ENCODE assay signal across 1 cellular context in the genomic region with DNA sequence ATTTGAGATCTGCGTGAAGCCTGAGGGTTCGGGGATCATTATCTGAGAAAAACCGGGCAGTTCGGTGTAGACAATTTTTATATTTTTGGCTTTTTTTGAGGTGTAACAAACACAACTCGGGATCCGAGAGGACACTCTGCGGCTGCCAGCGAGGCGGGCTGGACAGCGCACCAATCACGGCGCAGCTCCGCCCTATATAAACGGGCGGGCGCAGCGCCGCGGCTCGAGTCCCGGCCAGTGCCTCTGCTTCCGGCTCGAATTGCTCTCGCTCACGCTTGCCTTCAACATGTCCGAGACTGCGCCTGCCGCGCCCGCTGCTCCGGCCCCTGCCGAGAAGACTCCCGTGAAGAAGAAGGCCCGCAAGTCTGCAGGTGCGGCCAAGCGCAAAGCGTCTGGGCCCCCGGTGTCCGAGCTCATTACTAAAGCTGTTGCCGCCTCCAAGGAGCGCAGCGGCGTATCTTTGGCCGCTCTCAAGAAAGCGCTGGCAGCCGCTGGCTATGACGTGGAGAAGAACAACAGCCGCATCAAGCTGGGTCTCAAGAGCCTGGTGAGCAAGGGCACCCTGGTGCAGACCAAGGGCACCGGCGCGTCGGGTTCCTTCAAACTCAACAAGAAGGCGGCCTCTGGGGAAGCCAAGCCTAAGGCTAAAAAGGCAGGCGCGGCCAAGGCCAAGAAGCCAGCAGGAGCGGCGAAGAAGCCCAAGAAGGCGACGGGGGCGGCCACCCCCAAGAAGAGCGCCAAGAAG.
TF ChIP-seq lines count a peak whose summit lies in the region.

No MANE protein-coding gene starts in this region.

TF ChIP-seq in K562, 482 proteins besides CTCF, POLR2A, EP300 and RAD21 (continued from another document and continues in another):
- TF ChIP-seq ZNF766 (CRISPR knock-in tag; conservative IDR thresholded peaks at IDR 0.05) (no peak; the same call in 1 of the 2 replicates), CEBPB (tag; IDR thresholded peaks at IDR 0.05) (no peak), KLF1 (tag; IDR thresholded peaks at IDR 0.05) (peak; percentile 71), SPI1 (IDR thresholded peaks at IDR 0.05; ENCODE audit: borderline replicate concordance, low read depth, low read length) (no peak), RCOR1 (IDR thresholded peaks at IDR 0.05; ENCODE audit: borderline replicate concordance in 1 of 2, low read depth in 2 of 2, low read length in 2 of 2) (peak in 1 of 2 experiments; percentile 24; a peak in 1 of 4 replicates), ZNF347 (CRISPR knock-in tag; IDR thresholded peaks at IDR 0.05; ENCODE audit: low read depth) (no peak), ZNF79 (CRISPR knock-in tag; IDR thresholded peaks at IDR 0.05; ENCODE audit: low read depth) (no peak), TCF7L2 (IDR thresholded peaks at IDR 0.05; ENCODE audit: low read depth, low read length) (no peak), RBFOX2 (IDR thresholded peaks at IDR 0.05; ENCODE audit: low read depth, low read length) (peak; percentile 99), ATF3 (IDR thresholded peaks at IDR 0.05) (no peak), ATF3 (CRISPR knock-in tag; conservative IDR thresholded peaks at IDR 0.05) (peak; percentile 95), NCOA6 (IDR thresholded peaks at IDR 0.05) (no peak), CREM (IDR thresholded peaks at IDR 0.05; ENCODE audit: low read depth) (peak; percentile 75), ETV1 (tag; conservative IDR thresholded peaks at IDR 0.05; ENCODE audit: low read depth) (peak; percentile 84), ZNF217 (CRISPR knock-in tag; IDR thresholded peaks at IDR 0.05) (no peak), LARP7 (IDR thresholded peaks at IDR 0.05) (0 out of 2 replicates have a peak, but pooled peaks have one; percentile 62), ZBTB40 (IDR thresholded peaks at IDR 0.05) (no peak), ZBTB40 (CRISPR knock-in tag; IDR thresholded peaks at IDR 0.05) (peak; percentile 51; the same call in 1 of the 2 replicates), ELF4 (CRISPR knock-in tag; IDR thresholded peaks at IDR 0.05) (no peak), E2F3 (CRISPR knock-in tag; IDR thresholded peaks at IDR 0.05) (0 out of 2 replicates have a peak, but pooled peaks have one; percentile 63), POLR2B (IDR thresholded peaks at IDR 0.05; ENCODE audit: low read depth, partially characterized antibody) (peak; percentile 99), ZZZ3 (IDR thresholded peaks at IDR 0.05) (no peak), ZNF24 (IDR thresholded peaks at IDR 0.05) (peak; percentile 51; the same call in 1 of the 2 replicates), NCOA1 (IDR thresholded peaks at IDR 0.05; ENCODE audit: low read depth) (peak; percentile 8; the same call in 1 of the 2 replicates), PHB2 (IDR thresholded peaks at IDR 0.05; ENCODE audit: low read depth) (no peak), ZNF274 (IDR thresholded peaks at IDR 0.05; ENCODE audit: borderline replicate concordance, low read depth, low read length) (0 out of 2 replicates have a peak, but pooled peaks have one; percentile 17), BRD9 (IDR thresholded peaks at IDR 0.05; ENCODE audit: low read depth, partially characterized antibody) (no peak), NFIX (CRISPR knock-in tag; IDR thresholded peaks at IDR 0.05; ENCODE audit: low read depth) (no peak), NELFE (IDR thresholded peaks at IDR 0.05; ENCODE audit: insufficient read depth, insufficient read length) (peak; percentile 94), STAG1 (CRISPR knock-in tag; IDR thresholded peaks at IDR 0.05; ENCODE audit: borderline replicate concordance) (no peak), SOX6 (IDR thresholded peaks at IDR 0.05) (peak; percentile 68), CHD2 (IDR thresholded peaks at IDR 0.05; ENCODE audit: low read depth, low read length) (0 out of 2 replicates have a peak, but pooled peaks have one; percentile 59), NR0B1 (IDR thresholded peaks at IDR 0.05; ENCODE audit: partially characterized antibody) (no peak), MED1 (CRISPR knock-in tag; IDR thresholded peaks at IDR 0.05; ENCODE audit: borderline replicate concordance) (peak; percentile 94; the same call in 1 of the 2 replicates), ZC3H11A (IDR thresholded peaks at IDR 0.05; ENCODE audit: low read depth, low read length) (no peak), ZNF165 (CRISPR knock-in tag; IDR thresholded peaks at IDR 0.05; ENCODE audit: borderline replicate concordance) (no peak), CSDE1 (IDR thresholded peaks at IDR 0.05) (peak in 1 of 2 experiments; percentile 66; a peak in 1 of 4 replicates)
- TF ChIP-seq, protein P1, sequence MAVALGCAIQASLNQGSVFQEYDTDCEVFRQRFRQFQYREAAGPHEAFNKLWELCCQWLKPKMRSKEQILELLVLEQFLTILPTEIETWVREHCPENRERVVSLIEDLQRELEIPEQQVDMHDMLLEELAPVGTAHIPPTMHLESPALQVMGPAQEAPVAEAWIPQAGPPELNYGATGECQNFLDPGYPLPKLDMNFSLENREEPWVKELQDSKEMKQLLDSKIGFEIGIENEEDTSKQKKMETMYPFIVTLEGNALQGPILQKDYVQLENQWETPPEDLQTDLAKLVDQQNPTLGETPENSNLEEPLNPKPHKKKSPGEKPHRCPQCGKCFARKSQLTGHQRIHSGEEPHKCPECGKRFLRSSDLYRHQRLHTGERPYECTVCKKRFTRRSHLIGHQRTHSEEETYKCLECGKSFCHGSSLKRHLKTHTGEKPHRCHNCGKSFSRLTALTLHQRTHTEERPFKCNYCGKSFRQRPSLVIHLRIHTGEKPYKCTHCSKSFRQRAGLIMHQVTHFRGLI (CRISPR knock-in tag; IDR thresholded peaks at IDR 0.05): no peak
- TF ChIP-seq, protein P2, sequence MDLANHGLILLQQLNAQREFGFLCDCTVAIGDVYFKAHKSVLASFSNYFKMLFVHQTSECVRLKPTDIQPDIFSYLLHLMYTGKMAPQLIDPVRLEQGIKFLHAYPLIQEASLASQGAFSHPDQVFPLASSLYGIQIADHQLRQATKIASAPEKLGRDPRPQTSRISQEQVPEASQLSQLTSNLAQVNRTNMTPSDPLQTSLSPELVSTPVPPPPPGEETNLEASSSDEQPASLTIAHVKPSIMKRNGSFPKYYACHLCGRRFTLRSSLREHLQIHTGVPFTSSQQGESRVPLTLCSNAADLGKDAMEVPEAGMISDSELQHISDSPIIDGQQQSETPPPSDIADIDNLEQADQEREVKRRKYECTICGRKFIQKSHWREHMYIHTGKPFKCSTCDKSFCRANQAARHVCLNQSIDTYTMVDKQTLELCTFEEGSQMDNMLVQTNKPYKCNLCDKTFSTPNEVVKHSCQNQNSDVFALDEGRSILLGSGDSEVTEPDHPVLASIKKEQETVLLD (IDR thresholded peaks at IDR 0.05): 0 out of 2 replicates have a peak, but pooled peaks have one; percentile 32
- TF ChIP-seq, protein P3, sequence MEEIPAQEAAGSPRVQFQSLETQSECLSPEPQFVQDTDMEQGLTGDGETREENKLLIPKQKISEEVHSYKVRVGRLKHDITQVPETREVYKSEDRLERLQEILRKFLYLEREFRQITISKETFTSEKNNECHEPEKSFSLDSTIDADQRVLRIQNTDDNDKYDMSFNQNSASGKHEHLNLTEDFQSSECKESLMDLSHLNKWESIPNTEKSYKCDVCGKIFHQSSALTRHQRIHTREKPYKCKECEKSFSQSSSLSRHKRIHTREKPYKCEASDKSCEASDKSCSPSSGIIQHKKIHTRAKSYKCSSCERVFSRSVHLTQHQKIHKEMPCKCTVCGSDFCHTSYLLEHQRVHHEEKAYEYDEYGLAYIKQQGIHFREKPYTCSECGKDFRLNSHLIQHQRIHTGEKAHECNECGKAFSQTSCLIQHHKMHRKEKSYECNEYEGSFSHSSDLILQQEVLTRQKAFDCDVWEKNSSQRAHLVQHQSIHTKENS (CRISPR knock-in tag; IDR thresholded peaks at IDR 0.05): no peak
- TF ChIP-seq, protein P4, sequence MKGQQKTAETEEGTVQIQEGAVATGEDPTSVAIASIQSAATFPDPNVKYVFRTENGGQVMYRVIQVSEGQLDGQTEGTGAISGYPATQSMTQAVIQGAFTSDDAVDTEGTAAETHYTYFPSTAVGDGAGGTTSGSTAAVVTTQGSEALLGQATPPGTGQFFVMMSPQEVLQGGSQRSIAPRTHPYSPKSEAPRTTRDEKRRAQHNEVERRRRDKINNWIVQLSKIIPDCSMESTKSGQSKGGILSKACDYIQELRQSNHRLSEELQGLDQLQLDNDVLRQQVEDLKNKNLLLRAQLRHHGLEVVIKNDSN (CRISPR knock-in tag; IDR thresholded peaks at IDR 0.05): peak; percentile 42; the same call in 1 of the 2 replicates
